ENCODE assay signal across 10 cellular contexts in the genomic region with DNA sequence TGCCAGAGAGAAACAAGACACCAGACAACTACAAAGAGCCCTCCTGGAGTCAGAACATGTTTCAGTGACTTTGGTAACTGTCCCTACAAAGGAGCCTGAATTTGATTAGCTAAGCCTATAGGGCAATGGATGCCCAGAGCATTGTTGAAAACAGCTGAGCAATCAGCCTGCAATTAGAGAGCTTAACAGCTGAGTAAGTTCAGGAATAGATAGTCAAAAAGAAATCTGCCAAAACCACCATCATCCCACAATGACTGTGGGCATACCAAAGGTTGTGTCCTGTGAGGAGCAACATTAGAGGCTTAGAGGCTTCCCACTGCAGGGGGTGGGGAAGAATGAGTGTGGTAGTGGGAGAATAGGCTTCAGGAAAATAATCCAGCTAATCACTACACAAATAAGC. TPM values are rescaled to one million over a fixed set of nuclear protein-coding genes. Genes with fewer than 3 reads are reported as not detected.
A peak's percentile ranks its signal among the peaks of the same experiment; 100 is the strongest.
DNase-seq lines count a peak whose midpoint lies in the region; ATAC-seq, FAIRE-seq and TF ChIP-seq lines count a peak whose summit lies in the region.
"Had no signal": no experiment of that assay in that cellular context is flagged by ENCODE, and none has a peak within 500 bp of the region (broad histone marks: within the 10 kb centered on the region; RNA-seq: fewer than 3 reads in every experiment).

No MANE protein-coding gene starts in this region.

- CTCF ChIA-PET in RWPE1 (lab: Yijun Ruan, JAX) = no interaction called here

- no peaks in the 10 kb centered on the region for H3K36me3 ChIP-seq in GM06990 (ENCODE audit: control insufficient read depth, insufficient read depth, low read length)

- TF ChIP-seq CTCF in GM06990 (IDR thresholded peaks at IDR 0.05; ENCODE audit: insufficient read depth, low read length, poor library complexity, severe bottlenecking) (no peak), RWPE1 (conservative IDR thresholded peaks at IDR 0.05; ENCODE audit: low read depth) (no peak)

- FAIRE-seq in GM19239 (lab: Jason Lieb, UNC) (peak; percentile 74), GM12892 (lab: Jason Lieb, UNC) (no peak)
- FAIRE-seq: endometrium had no signal

- ATAC-seq in HG02763 (IDR thresholded peaks at IDR 0.05; ENCODE audit: unreplicated experiment) (peak; percentile 89), HG03558 (IDR thresholded peaks at IDR 0.05; ENCODE audit: extremely low read depth, unreplicated experiment) (peak; percentile 92)

- TF ChIP-seq POLR2A in GM12892 (IDR thresholded peaks at IDR 0.05; ENCODE audit: low read depth, low read length) = no peak

- DNase-seq in GM06990 (ENCODE audit: extremely low read depth, insufficient read length) (peak; percentile 67), GM19239 (ENCODE audit: insufficient read length, low spot score) (no peak), RWPE1 (ENCODE audit: low spot score) (no peak), medulla oblongata (ENCODE audit: extremely low spot score) (no peak), GM12892 (ENCODE audit: insufficient read length) (no peak), superior temporal gyrus (ENCODE audit: extremely low spot score) (no peak)
- DNase-seq: CD4-positive, CD25-positive, alpha-beta regulatory T cell had no signal

- H3K27me3 ChIP-seq in GM06990 (replicated peaks; ENCODE audit: control insufficient read depth, insufficient read depth, low read length) = no peaks in the 10 kb centered on the region

- H3K27ac ChIP-seq in RWPE1 = no peak overlapping the region

- no peak overlapping the region for H3K4me3 ChIP-seq in GM06990 (replicated peaks; ENCODE audit: low read depth, low read length)

- POLR2A ChIA-PET in RWPE1 (lab: Yijun Ruan, JAX; ENCODE audit: low non-redundant PET) = no interaction called here

RNA-seq across cellular contexts. Expression of a gene that starts 32.1 kb away (rescaled TPM):
- 5.6 TPM for polyA plus RNA-seq in GM12892 (2012; ENCODE audit: missing spikeins)

RNA-seq across cellular contexts. Expression of a gene that starts 38.0 kb away (rescaled TPM):
- polyA plus RNA-seq in GM12892 (2012; ENCODE audit: missing spikeins) = not detected

RNA-seq across cellular contexts. Expression of a gene that starts 44.4 kb away (rescaled TPM):
- polyA plus RNA-seq in GM12892 (2012; ENCODE audit: missing spikeins) = 17.9 TPM
